18 cellular contexts compared by ENCODE assay signal in genomic region chr4:100118213-100118612, GRCh38.
"Had no signal": no experiment of that assay in that cellular context is flagged by ENCODE, and none has a peak within 500 bp of the region (broad histone marks: within the 10 kb centered on the region; RNA-seq: fewer than 3 reads in every experiment).

No MANE protein-coding gene starts in this region.

- ATAC-seq: gastroesophageal sphincter; stimulated activated memory B cell treated with anti-CD40 and anti-IgM and Interleukin-4, amounts not matched to agents 10 μg/mL and 1 μg/mL and 100 μg/mL, for 72 hours; T-helper 17 cell had no signal

- H3K4me3 Mint-ChIP-seq: activated B cell treated with CpG ODN at 0.5 μM for 24 hours; activated CD4-positive, alpha-beta T cell treated with anti-CD3 and anti-CD28 coated beads, Interleukin-2, amount 10 ng/mL, durations not matched to agents 24 days and 14 days; activated naive CD4-positive, alpha-beta T cell treated with anti-CD3 and anti-CD28 coated beads, Interleukin-2, amount 50 U/mL, for 24 hours; stimulated activated memory B cell treated with anti-CD40 and anti-IgM and Interleukin-4, amounts not matched to agents 10 μg/mL and 1 μg/mL and 100 μg/mL, for 72 hours; T-helper 17 cell had no signal

- H3K9me3 Mint-ChIP-seq: activated naive CD4-positive, alpha-beta T cell treated with anti-CD3 and anti-CD28 coated beads, Interleukin-2, amount 50 U/mL, for 24 hours had no signal

- H3K27ac Mint-ChIP-seq: activated B cell treated with CpG ODN at 0.5 μM for 24 hours; activated CD4-positive, alpha-beta T cell treated with anti-CD3 and anti-CD28 coated beads, Interleukin-2, amount 10 ng/mL, durations not matched to agents 24 days and 14 days; activated naive CD4-positive, alpha-beta T cell treated with anti-CD3 and anti-CD28 coated beads, Interleukin-2, amount 50 U/mL, for 24 hours; stimulated activated memory B cell treated with anti-CD40 and anti-IgM and Interleukin-4, amounts not matched to agents 10 μg/mL and 1 μg/mL and 100 μg/mL, for 72 hours; T-helper 17 cell had no signal

- H3K27me3 Mint-ChIP-seq: stimulated activated memory B cell treated with anti-CD40 and anti-IgM and Interleukin-4, amounts not matched to agents 10 μg/mL and 1 μg/mL and 100 μg/mL, for 72 hours; T-helper 17 cell had no signal

- H3K4me1 ChIP-seq: gastroesophageal sphincter, right atrium auricular region, spleen, transverse colon had no signal

- H3K9me3 ChIP-seq: gastroesophageal sphincter, neutrophil, right atrium auricular region, transverse colon had no signal

- H3K36me3 Mint-ChIP-seq: activated naive CD4-positive, alpha-beta T cell treated with anti-CD3 and anti-CD28 coated beads, Interleukin-2, amount 50 U/mL, for 24 hours; stimulated activated memory B cell treated with anti-CD40 and anti-IgM and Interleukin-4, amounts not matched to agents 10 μg/mL and 1 μg/mL and 100 μg/mL, for 72 hours had no signal

- H3K27me3 ChIP-seq: brain microvascular endothelial cell, gastroesophageal sphincter, neutrophil, right atrium auricular region, spleen, transverse colon had no signal

- H3K4me1 Mint-ChIP-seq: activated B cell treated with CpG ODN at 0.5 μM for 24 hours; activated naive CD4-positive, alpha-beta T cell treated with anti-CD3 and anti-CD28 coated beads, Interleukin-2, amount 50 U/mL, for 24 hours; stimulated activated memory B cell treated with anti-CD40 and anti-IgM and Interleukin-4, amounts not matched to agents 10 μg/mL and 1 μg/mL and 100 μg/mL, for 72 hours; T-helper 17 cell had no signal

- H3K36me3 ChIP-seq: brain microvascular endothelial cell, gastroesophageal sphincter, neutrophil, right atrium auricular region, spleen, transverse colon had no signal

- DNase-seq: activated B cell treated with CpG ODN at 0.5 μM for 24 hours; activated CD8-positive, alpha-beta memory T cell treated with anti-CD3 and anti-CD28 coated beads for 24 hours; activated effector memory CD4-positive, alpha-beta T cell treated with Interleukin-2 at 50 U/mL for 16 hours; amniotic stem cell; brain microvascular endothelial cell; midbrain; posterior cingulate gyrus; spleen; stimulated activated CD4-positive, alpha-beta T cell treated with anti-CD3 and anti-CD28 coated beads, Interleukin-1b, Interleukin-23, amount 100 ng/mL, for 48 hours; substantia nigra; T-helper 17 cell; transverse colon had no signal

- H3K4me3 ChIP-seq: gastroesophageal sphincter, right atrium auricular region, spleen, transverse colon had no signal

- H3K27ac ChIP-seq: brain microvascular endothelial cell, gastroesophageal sphincter, neutrophil, right atrium auricular region, spleen, transverse colon had no signal
